1 cellular context compared by ENCODE assay signal in genomic region chr3:152298393-152299242, GRCh38.
TF ChIP-seq lines count a peak whose summit lies in the region.

No MANE protein-coding gene starts in this region.

TF ChIP-seq in HepG2, 621 proteins besides CTCF, POLR2A, EP300 and RAD21 (continued from another document and continues in another):
- no peak for TF ChIP-seq ZNF407 (CRISPR knock-in tag; IDR thresholded peaks at IDR 0.05; ENCODE audit: not compliant biosample characterization)
- no peak for TF ChIP-seq HCFC1 (IDR thresholded peaks at IDR 0.05; ENCODE audit: low read depth, low read length)
- no peak for TF ChIP-seq ZUFSP (CRISPR knock-in tag; IDR thresholded peaks at IDR 0.05; ENCODE audit: borderline replicate concordance)
- no peak for TF ChIP-seq IKZF4 (CRISPR knock-in tag; IDR thresholded peaks at IDR 0.05; ENCODE audit: borderline replicate concordance, low read depth, not compliant biosample characterization)
- no peak for TF ChIP-seq ZNF749 (CRISPR knock-in tag; IDR thresholded peaks at IDR 0.05; ENCODE audit: borderline replicate concordance)
- TF ChIP-seq RAD51 (IDR thresholded peaks at IDR 0.05; ENCODE audit: borderline replicate concordance), result no peak
- peak; percentile 69; the same call in 1 of the 3 replicates for TF ChIP-seq MXI1 (IDR thresholded peaks at IDR 0.05; ENCODE audit: borderline replicate concordance, low read depth, low read length)
- no peak for TF ChIP-seq ZNF570 (CRISPR knock-in tag; IDR thresholded peaks at IDR 0.05; ENCODE audit: borderline replicate concordance)
- TF ChIP-seq IRX3 (CRISPR knock-in tag; IDR thresholded peaks at IDR 0.05; ENCODE audit: borderline replicate concordance, low read depth), result no peak
- TF ChIP-seq ZNF225 (CRISPR knock-in tag; IDR thresholded peaks at IDR 0.05), result no peak
- no peak for TF ChIP-seq GMEB2 (CRISPR knock-in tag; IDR thresholded peaks at IDR 0.05; ENCODE audit: low read depth)
- TF ChIP-seq ZBTB43 (CRISPR knock-in tag; conservative IDR thresholded peaks at IDR 0.05), result no peak
- 0 out of 2 replicates have a peak, but pooled peaks have one; percentile 18 for TF ChIP-seq ZNF121 (CRISPR knock-in tag; IDR thresholded peaks at IDR 0.05)
- TF ChIP-seq KDM2A (CRISPR knock-in tag; IDR thresholded peaks at IDR 0.05; ENCODE audit: borderline replicate concordance, low read depth), result no peak
- TF ChIP-seq MIER2 (CRISPR knock-in tag; IDR thresholded peaks at IDR 0.05), result no peak
- no peak for TF ChIP-seq ZNF710 (CRISPR knock-in tag; IDR thresholded peaks at IDR 0.05; ENCODE audit: borderline replicate concordance)
- no peak for TF ChIP-seq ZNF766 (CRISPR knock-in tag; IDR thresholded peaks at IDR 0.05; ENCODE audit: borderline replicate concordance)
- peak; percentile 78; the same call in 1 of the 2 replicates for TF ChIP-seq ZKSCAN8 (CRISPR knock-in tag; IDR thresholded peaks at IDR 0.05; ENCODE audit: borderline replicate concordance)
- TF ChIP-seq NONO (IDR thresholded peaks at IDR 0.05), result no peak
- no peak for TF ChIP-seq NONO (CRISPR knock-in tag; conservative IDR thresholded peaks at IDR 0.05)
- no peak for TF ChIP-seq MAFK (conservative IDR thresholded peaks at IDR 0.05 in 1 of 2, IDR thresholded peaks at IDR 0.05 in 1 of 2; ENCODE audit: low read length in 2 of 2)
- no peak for TF ChIP-seq MXD3 (CRISPR knock-in tag; IDR thresholded peaks at IDR 0.05)
- TF ChIP-seq SRF (IDR thresholded peaks at IDR 0.05; ENCODE audit: low read depth, low read length), result no peak
- TF ChIP-seq HNRNPK (IDR thresholded peaks at IDR 0.05; ENCODE audit: low read depth, low read length, poor library complexity, severe bottlenecking), result no peak
- TF ChIP-seq TFE3 (CRISPR knock-in tag; IDR thresholded peaks at IDR 0.05), result peak; percentile 57; the same call in 1 of the 2 replicates
- TF ChIP-seq HNRNPL (IDR thresholded peaks at IDR 0.05; ENCODE audit: low read depth, low read length), result no peak
- no peak for TF ChIP-seq BCLAF1 (IDR thresholded peaks at IDR 0.05)
- TF ChIP-seq ZNF598 (CRISPR knock-in tag; IDR thresholded peaks at IDR 0.05; ENCODE audit: borderline replicate concordance), result no peak; the same call in 1 of the 2 replicates
- TF ChIP-seq HNRNPH1 (optimal IDR thresholded peaks at IDR 0.05; ENCODE audit: low read depth, low read length), result no peak
- TF ChIP-seq ZGPAT (CRISPR knock-in tag; IDR thresholded peaks at IDR 0.05), result peak; percentile 54; the same call in 1 of the 2 replicates
- TF ChIP-seq MNT (IDR thresholded peaks at IDR 0.05), result peak; percentile 61
- no peak for TF ChIP-seq ZFX (CRISPR knock-in tag; IDR thresholded peaks at IDR 0.05; ENCODE audit: low read depth)
- TF ChIP-seq ZKSCAN5 (CRISPR knock-in tag; IDR thresholded peaks at IDR 0.05), result no peak
